Comparison of ENCODE assay signal across 9 cellular contexts in genomic region chr22:40043086-40043485, GRCh38. TPM values are rescaled to one million over a fixed set of nuclear protein-coding genes. Genes with fewer than 3 reads are reported as not detected.
DNase-seq lines count a peak whose midpoint lies in the region; ATAC-seq and TF ChIP-seq lines count a peak whose summit lies in the region.
"Had no signal": no experiment of that assay in that cellular context is flagged by ENCODE, and none has a peak within 500 bp of the region (broad histone marks: within the 10 kb centered on the region; RNA-seq: fewer than 3 reads in every experiment).

No MANE protein-coding gene starts in this region.

- no peak overlapping the region for H3K4me3 ChIP-seq in right cardiac atrium (ENCODE audit: low read length)

- H3K9me3 Mint-ChIP-seq in stimulated activated naive B cell treated with anti-CD40 and anti-IgM and Interleukin-4, amounts not matched to agents 10 μg/mL and 1 μg/mL and 100 μg/mL, for 72 hours, result no peaks in the 10 kb centered on the region

- H3K9me3 ChIP-seq in right cardiac atrium (ENCODE audit: control insufficient read depth, low read length), result no peaks in the 10 kb centered on the region

- WGBS in right cardiac atrium, result 46% methylated on average over 8 of the region's 8 CpGs

- no peak for TF ChIP-seq CTCF in VCaP (conservative IDR thresholded peaks at IDR 0.05)

- peak overlapping the region; percentile 94 for H3K27ac ChIP-seq in VCaP
- H3K27ac ChIP-seq in right cardiac atrium (ENCODE audit: low read length), result peak overlapping the region; percentile 45

- peaks cover 1 to 8% of the 10 kb centered on the region in 2 donors for H3K36me3 Mint-ChIP-seq in stimulated activated naive B cell treated with anti-CD40 and anti-IgM and Interleukin-4, amounts not matched to agents 10 μg/mL and 1 μg/mL and 100 μg/mL, for 72 hours

- H3K27me3 ChIP-seq in right cardiac atrium (ENCODE audit: control insufficient read depth, insufficient read depth), result no peaks in the 10 kb centered on the region

- peak overlapping the region; percentile 99 for H3K27ac Mint-ChIP-seq in stimulated activated naive B cell treated with anti-CD40 and anti-IgM and Interleukin-4, amounts not matched to agents 10 μg/mL and 1 μg/mL and 100 μg/mL, for 72 hours

- peak overlapping the region; percentile 92 for H3K4me3 Mint-ChIP-seq in stimulated activated naive B cell treated with anti-CD40 and anti-IgM and Interleukin-4, amounts not matched to agents 10 μg/mL and 1 μg/mL and 100 μg/mL, for 72 hours

- H3K4me1 Mint-ChIP-seq in stimulated activated naive B cell treated with anti-CD40 and anti-IgM and Interleukin-4, amounts not matched to agents 10 μg/mL and 1 μg/mL and 100 μg/mL, for 72 hours, result peaks cover 15 to 33% of the 10 kb centered on the region in 2 donors

- DNase-seq in NOMO-1 (lab: John Stamatoyannopoulos, UW; ENCODE audit: unreplicated experiment in 2 of 2) (peak; percentile 26 to 77), NOMO-1 treated with dmso at 0.1 percent for 144 hours (lab: John Stamatoyannopoulos, UW; ENCODE audit: unreplicated experiment) (no peak), right cardiac atrium (no peak), NCI-H146 (lab: John Stamatoyannopoulos, UW) (no peak), UCSD-AML1 (lab: John Stamatoyannopoulos, UW; ENCODE audit: unreplicated experiment) (no peak), globus pallidus (ENCODE audit: low spot score) (no peak)
- no peak for DNase-seq in stimulated activated naive B cell treated with anti-CD40 and anti-IgM and Interleukin-4, amounts not matched to agents 10 μg/mL and 1 μg/mL and 100 μg/mL, for 72 hours

- ATAC-seq in right cardiac atrium, result no peak
- ATAC-seq in stimulated activated naive B cell treated with anti-CD40 and anti-IgM and Interleukin-4, amounts not matched to agents 10 μg/mL and 1 μg/mL and 100 μg/mL, for 72 hours (replicated peaks), result no peak

- intact Hi-C loops in right cardiac atrium (cut with DNase I), result loop anchor here in 1 of 4 donors (10.0 kb wide), 2 partner anchors 152 to 302 kb away; partner anchors contain the start of gene ADSL

- H3K27me3 Mint-ChIP-seq in stimulated activated naive B cell treated with anti-CD40 and anti-IgM and Interleukin-4, amounts not matched to agents 10 μg/mL and 1 μg/mL and 100 μg/mL, for 72 hours, result peaks cover 8 to 13% of the 10 kb centered on the region in 2 donors

- peaks cover 1% of the 10 kb centered on the region for H3K4me1 ChIP-seq in right cardiac atrium (ENCODE audit: control insufficient read depth, insufficient read depth, low read length)

RNA-seq across cellular contexts. Expression of gene FAM83F, which starts 48.3 kb away (rescaled TPM):
- 1 to 10 TPM; 4.3 to 8.5 (median 6.4) TPM for total RNA-seq in right cardiac atrium
- polyA plus RNA-seq in right cardiac atrium, result 3.6 TPM
- polyA plus RNA-seq: AG04450 had no signal

Comparison
In these comparisons a context has a peak if more than half of its experiments do, and no peak if none do; other contexts are left out.
1. DNase-seq: peak in NOMO-1 (2 of 2); none in NOMO-1 treated with dmso at 0.1 percent for 144 hours (single experiment), right cardiac atrium (0 of 3), stimulated activated naive B cell treated with anti-CD40 and anti-IgM and Interleukin-4, amounts not matched to agents 10 μg/mL and 1 μg/mL and 100 μg/mL, for 72 hours (single experiment), NCI-H146 (single experiment), UCSD-AML1 (single experiment) and globus pallidus (single experiment).